8 cellular contexts compared by ENCODE assay signal in the genomic region with DNA sequence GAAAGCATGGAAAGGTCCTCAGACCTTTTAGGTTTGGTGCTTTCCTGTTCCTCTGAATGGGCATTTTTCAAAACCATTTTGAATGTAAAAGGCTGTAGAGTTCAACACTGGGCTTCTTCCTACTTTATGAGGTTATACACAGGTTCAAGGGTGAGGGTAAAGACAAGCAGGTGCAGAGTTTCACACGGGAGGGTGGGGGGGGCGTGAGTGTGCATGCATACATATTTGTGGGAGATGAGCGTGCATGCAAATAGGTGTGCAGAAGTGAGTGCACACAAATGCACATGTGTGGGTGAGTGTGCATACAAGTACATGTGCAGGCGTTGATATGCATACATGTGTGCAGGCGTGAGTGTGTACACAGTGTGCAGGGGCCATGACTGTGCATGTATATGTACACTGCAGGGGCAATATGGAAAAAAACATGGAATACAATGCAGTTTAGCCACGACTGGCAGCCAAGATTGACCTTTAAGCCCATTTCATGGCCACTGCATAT.
DNase-seq lines count a peak whose midpoint lies in the region; ATAC-seq and TF ChIP-seq lines count a peak whose summit lies in the region.

No MANE protein-coding gene starts in this region.

- no peaks in the 10 kb centered on the region for H3F3A ChIP-seq in PC-3 (ENCODE audit: low read length, unreplicated experiment)

- intact Hi-C loops in PC-3 (cut with micrococcal nuclease), result loop anchor here (5.0 kb wide), 1 partner anchor 291 kb away; no protein-coding TSS in a partner anchor

- H3K36me3 ChIP-seq in PC-3 (ENCODE audit: low read depth, low read length), result no peaks in the 10 kb centered on the region

- H4K20me1 ChIP-seq in PC-3 (ENCODE audit: low read length), result no peaks in the 10 kb centered on the region

- no peak for TF ChIP-seq CTCF in PC-3 (conservative IDR thresholded peaks at IDR 0.05; ENCODE audit: low read depth, low read length)
- TF ChIP-seq CTCF in progenitor cell of endocrine pancreas (IDR thresholded peaks at IDR 0.05; ENCODE audit: unreplicated experiment), result no peak

- peaks cover 14% of the 10 kb centered on the region for H3K4me1 ChIP-seq in PC-3 (ENCODE audit: insufficient read depth, low read length)

- DNase-seq in PC-3 (no peak), naive B cell (no peak), SHP77 (lab: John Stamatoyannopoulos, UW) (no peak), progenitor cell of endocrine pancreas (ENCODE audit: low spot score, unreplicated experiment) (no peak), GOT3 (lab: John Stamatoyannopoulos, UW) (no peak)
- no peak for DNase-seq in effector CD8-positive, alpha-beta T cell (lab: John Stamatoyannopoulos, UW)

- H2AFZ ChIP-seq in PC-3 (ENCODE audit: low read length), result no peak overlapping the region

- H3K27ac ChIP-seq in PC-3 (ENCODE audit: low read length), result peak overlapping the region; percentile 46

- POLR2A ChIA-PET in PC-3 (lab: Charles Lee; ENCODE audit: unreplicated experiment), result no interaction called here

- H3K9me2 ChIP-seq in PC-3 (replicated peaks; ENCODE audit: low read length), result no peaks in the 10 kb centered on the region

- ATAC-seq in GM18867 (IDR thresholded peaks at IDR 0.05; ENCODE audit: unreplicated experiment) (peak; percentile 18), HG02571 (IDR thresholded peaks at IDR 0.05; ENCODE audit: unreplicated experiment) (peak; percentile 2), PC-3 (peak; percentile 16), naive B cell (ENCODE audit: low read depth in 2 of 2) (no peak)

- H3K27me3 ChIP-seq in PC-3 (ENCODE audit: low read length), result no peaks in the 10 kb centered on the region

- BruUV-seq in PC-3 (replicated peaks; lab: Mats Ljungman, UMichigan), result no TSS peak

- no peaks in the 10 kb centered on the region for H3K79me2 ChIP-seq in PC-3 (ENCODE audit: low read length)

- peak overlapping the region; percentile 74 for H3K4me2 ChIP-seq in PC-3 (ENCODE audit: low read length)

- CTCF ChIA-PET in PC-3 (lab: Charles Lee), result interaction anchor here (0.7 kb wide), 1 partner anchor 12 kb away, joined by 7 read pairs; no protein-coding TSS in a partner anchor

- H3K4me1 Mint-ChIP-seq in naive B cell (peaks cover 6 to 12% (median 7%) of the 10 kb centered on the region in 3 donors), progenitor cell of endocrine pancreas (ENCODE audit: low read depth) (peaks cover 5% of the 10 kb centered on the region)

- peak overlapping the region; percentile 43; the same call in 1 of the 2 replicates for H3K4me3 ChIP-seq in PC-3 (ENCODE audit: low read length)

- H3K9ac ChIP-seq in PC-3 (ENCODE audit: low read length), result no peak overlapping the region

- H3K4me3 Mint-ChIP-seq in naive B cell (peak overlapping the region in 3 of 8 donors; percentile 33 to 57 (median 35)), progenitor cell of endocrine pancreas (ENCODE audit: low read depth) (no peak overlapping the region)

- H3K9me3 ChIP-seq in PC-3 (ENCODE audit: low read length), result no peaks in the 10 kb centered on the region

- peak overlapping the region; percentile 22 to 98 (median 94) for H3K27ac Mint-ChIP-seq in naive B cell
- no peak overlapping the region for H3K27ac Mint-ChIP-seq in progenitor cell of endocrine pancreas

- H3K27me3 Mint-ChIP-seq in naive B cell, result no peaks in the 10 kb centered on the region
- no peaks in the 10 kb centered on the region for H3K27me3 Mint-ChIP-seq in progenitor cell of endocrine pancreas

- H3K36me3 Mint-ChIP-seq in naive B cell (no peaks in the 10 kb centered on the region), progenitor cell of endocrine pancreas (ENCODE audit: insufficient read depth) (no peaks in the 10 kb centered on the region)

- H3K9me3 Mint-ChIP-seq in naive B cell (no peaks in the 10 kb centered on the region), progenitor cell of endocrine pancreas (ENCODE audit: low read depth) (no peaks in the 10 kb centered on the region)

Comparison
In these comparisons a context has a peak if more than half of its experiments do, and no peak if none do; other contexts are left out.
1. ATAC-seq: peak in GM18867 (single experiment), HG02571 (single experiment) and PC-3 (single experiment); none in naive B cell (0 of 2).